Comparison of ENCODE assay signal across 1 cellular context in the genomic region with DNA sequence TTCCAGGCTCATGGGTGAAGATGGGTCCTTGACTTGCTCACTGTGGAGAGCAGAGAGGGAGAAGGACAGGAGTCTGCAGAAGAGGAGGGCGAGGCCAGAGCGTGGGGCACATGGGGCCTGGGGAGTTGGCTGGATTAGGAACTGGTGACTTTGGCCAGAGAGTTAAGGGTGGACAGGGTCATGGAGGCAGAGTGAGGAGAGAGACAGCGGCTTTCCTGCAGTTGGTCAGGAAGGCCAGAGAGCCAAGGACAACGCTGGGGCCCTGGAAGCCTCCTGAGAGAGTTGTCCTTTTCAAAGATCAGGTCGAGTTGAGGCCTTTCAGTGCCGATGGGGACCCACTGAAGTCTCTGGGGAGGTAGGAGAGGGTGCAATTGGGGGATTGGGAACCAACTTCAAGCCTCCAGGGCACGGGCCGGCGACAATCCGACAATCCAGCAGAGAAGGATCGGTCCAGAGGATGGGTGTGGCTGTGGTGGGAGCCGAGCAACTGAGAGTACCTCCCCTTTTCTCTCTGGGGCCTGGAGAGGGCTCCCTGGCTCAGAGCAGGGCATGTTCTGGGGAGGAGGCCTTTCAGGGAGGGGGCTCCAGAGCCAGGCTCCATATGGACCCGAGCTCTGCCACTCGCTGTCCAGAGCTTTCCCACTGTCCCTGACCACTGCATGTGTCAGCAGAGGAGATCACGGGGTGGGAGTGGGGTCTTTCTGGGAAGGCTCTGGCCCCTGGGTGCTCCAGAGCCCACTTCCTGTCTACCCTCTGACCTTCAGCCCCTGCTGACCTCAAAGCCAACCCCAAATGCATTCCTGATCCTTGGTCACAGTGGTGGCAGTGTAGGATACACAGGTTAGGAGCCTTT.
TF ChIP-seq lines count a peak whose summit lies in the region.

No MANE protein-coding gene starts in this region.

TF ChIP-seq in K562, 482 proteins besides CTCF, POLR2A, EP300 and RAD21:
- TF ChIP-seq NR2C1 (IDR thresholded peaks at IDR 0.05) (peak; percentile 70), NR2C1 (tag; IDR thresholded peaks at IDR 0.05) (no peak), NR2C2 (CRISPR knock-in tag; IDR thresholded peaks at IDR 0.05) (no peak), NR2C2 (tag; IDR thresholded peaks at IDR 0.05) (0 out of 2 replicates have a peak, but pooled peaks have one; percentile 17), NONO (IDR thresholded peaks at IDR 0.05; ENCODE audit: low read depth in 2 of 2, low read length in 1 of 2) (no peak)
